ENCODE assay signal across 6 cellular contexts in genomic region chr1:43979261-43979527, GRCh38. TPM values are rescaled to one million over a fixed set of nuclear protein-coding genes. Genes with fewer than 3 reads are reported as not detected.
DNase-seq lines count a peak whose midpoint lies in the region; TF ChIP-seq lines count a peak whose summit lies in the region.

No MANE protein-coding gene starts in this region.

- H3K4me1 ChIP-seq in subcutaneous abdominal adipose tissue (ENCODE audit: control insufficient read depth in 5 of 5, insufficient read depth in 5 of 5, low read length in 5 of 5), result peaks cover 11 to 53% (median 50%) of the 10 kb centered on the region in 5 donors

- DNase-seq in LNCaP clone FGC (ENCODE audit: low read depth) (no peak), fibroblast of mammary gland (ENCODE audit: low read depth) (no peak), mucosa of gallbladder (ENCODE audit: low spot score) (no peak)
- no peak for DNase-seq in stimulated activated CD8-positive, alpha-beta memory T cell treated with anti-CD3 and anti-CD28 coated beads, Interleukin-4, amount 100 ng/mL, for 48 hours
- DNase-seq in activated CD4-positive, alpha-beta memory T cell treated with anti-CD3 and anti-CD28 coated beads for 36 hours, result no peak

- no peaks in the 10 kb centered on the region for H3K27me3 ChIP-seq in subcutaneous abdominal adipose tissue (ENCODE audit: control insufficient read depth in 5 of 5, insufficient read depth in 4 of 5, low read length in 5 of 5)

- peaks cover 47% of the 10 kb centered on the region for H3K4me1 Mint-ChIP-seq in activated CD4-positive, alpha-beta memory T cell treated with anti-CD3 and anti-CD28 coated beads for 36 hours (ENCODE audit: low read depth)

- H3K4me3 ChIP-seq in LNCaP clone FGC (ENCODE audit: low read depth, low read length) (peak overlapping the region; percentile 53), fibroblast of mammary gland (ENCODE audit: control insufficient read depth, low read depth, low read length) (peak overlapping the region; percentile 66), subcutaneous abdominal adipose tissue (ENCODE audit: low read depth in 1 of 5, low read length in 5 of 5) (peak overlapping the region in 4 of 5 donors; percentile 53 to 63 (median 60))

- intact Hi-C loops in activated CD4-positive, alpha-beta memory T cell treated with anti-CD3 and anti-CD28 coated beads for 36 hours (cut with micrococcal nuclease), result no loop called here

- H3K9me3 ChIP-seq in subcutaneous abdominal adipose tissue (ENCODE audit: control insufficient read depth in 5 of 5, low read length in 5 of 5), result no peaks in the 10 kb centered on the region

- H3K27me3 Mint-ChIP-seq in activated CD4-positive, alpha-beta memory T cell treated with anti-CD3 and anti-CD28 coated beads for 36 hours, result no peaks in the 10 kb centered on the region

- CTCF ChIA-PET in activated CD4-positive, alpha-beta memory T cell treated with anti-CD3 and anti-CD28 coated beads for 36 hours (lab: Charles Lee), result no interaction called here

- H3K4me3 Mint-ChIP-seq in activated CD4-positive, alpha-beta memory T cell treated with anti-CD3 and anti-CD28 coated beads for 36 hours, result no peak overlapping the region

- peaks cover 26% of the 10 kb centered on the region for H3K36me3 Mint-ChIP-seq in activated CD4-positive, alpha-beta memory T cell treated with anti-CD3 and anti-CD28 coated beads for 36 hours

- H3K9ac ChIP-seq in subcutaneous abdominal adipose tissue (ENCODE audit: low read length in 5 of 5), result peak overlapping the region in 1 of 5 donors; percentile 43

- no peak overlapping the region for H3K27ac Mint-ChIP-seq in activated CD4-positive, alpha-beta memory T cell treated with anti-CD3 and anti-CD28 coated beads for 36 hours

- TF ChIP-seq CTCF in LNCaP clone FGC (IDR thresholded peaks at IDR 0.05; ENCODE audit: control insufficient read depth, extremely low read depth, insufficient read depth) (no peak), fibroblast of mammary gland (conservative IDR thresholded peaks at IDR 0.05; ENCODE audit: control insufficient read depth, insufficient read depth, low read depth, low read length) (no peak)

- POLR2A ChIA-PET in activated CD4-positive, alpha-beta memory T cell treated with anti-CD3 and anti-CD28 coated beads for 36 hours (lab: Charles Lee), result no interaction called here

- peaks cover 4 to 32% (median 26%) of the 10 kb centered on the region in 5 donors for H3K36me3 ChIP-seq in subcutaneous abdominal adipose tissue (ENCODE audit: control insufficient read depth in 5 of 5, insufficient read depth in 5 of 5, low read length in 5 of 5)

- no peaks in the 10 kb centered on the region for H3K9me3 Mint-ChIP-seq in activated CD4-positive, alpha-beta memory T cell treated with anti-CD3 and anti-CD28 coated beads for 36 hours

- H3K27ac ChIP-seq in subcutaneous abdominal adipose tissue (ENCODE audit: low read depth, low read length), result no peak overlapping the region

RNA-seq across cellular contexts. Expression of gene B4GALT2, which starts 0.2 kb away (rescaled TPM):
- 23.4 TPM for total RNA-seq in mucosa of gallbladder
- 10 to 100 TPM; 26.1 TPM for total RNA-seq in activated CD4-positive, alpha-beta memory T cell treated with anti-CD3 and anti-CD28 coated beads for 36 hours

RNA-seq across cellular contexts. Expression of gene ATP6V0B, which starts 4.4 kb away (rescaled TPM):
- 138 TPM for total RNA-seq in mucosa of gallbladder
- 10 to 100 TPM; 84.8 to 85.1 TPM for total RNA-seq in activated CD4-positive, alpha-beta memory T cell treated with anti-CD3 and anti-CD28 coated beads for 36 hours

RNA-seq across cellular contexts. Expression of gene DPH2, which starts 9.4 kb away (rescaled TPM):
- 16.6 TPM for total RNA-seq in mucosa of gallbladder
- 10 to 100 TPM; 24.8 to 26.9 TPM for total RNA-seq in activated CD4-positive, alpha-beta memory T cell treated with anti-CD3 and anti-CD28 coated beads for 36 hours

RNA-seq across cellular contexts. Expression of gene CCDC24, which starts 12.2 kb away (rescaled TPM):
- total RNA-seq in mucosa of gallbladder, result 39.9 TPM
- total RNA-seq in activated CD4-positive, alpha-beta memory T cell treated with anti-CD3 and anti-CD28 coated beads for 36 hours, result 1 to 10 TPM; 2.7 to 2.8 TPM

RNA-seq across cellular contexts. Expression of gene IPO13, which starts 32.4 kb away (rescaled TPM):
- 40.3 TPM for total RNA-seq in mucosa of gallbladder
- 10 to 100 TPM; 13.3 TPM for total RNA-seq in activated CD4-positive, alpha-beta memory T cell treated with anti-CD3 and anti-CD28 coated beads for 36 hours
